In the genomic region with DNA sequence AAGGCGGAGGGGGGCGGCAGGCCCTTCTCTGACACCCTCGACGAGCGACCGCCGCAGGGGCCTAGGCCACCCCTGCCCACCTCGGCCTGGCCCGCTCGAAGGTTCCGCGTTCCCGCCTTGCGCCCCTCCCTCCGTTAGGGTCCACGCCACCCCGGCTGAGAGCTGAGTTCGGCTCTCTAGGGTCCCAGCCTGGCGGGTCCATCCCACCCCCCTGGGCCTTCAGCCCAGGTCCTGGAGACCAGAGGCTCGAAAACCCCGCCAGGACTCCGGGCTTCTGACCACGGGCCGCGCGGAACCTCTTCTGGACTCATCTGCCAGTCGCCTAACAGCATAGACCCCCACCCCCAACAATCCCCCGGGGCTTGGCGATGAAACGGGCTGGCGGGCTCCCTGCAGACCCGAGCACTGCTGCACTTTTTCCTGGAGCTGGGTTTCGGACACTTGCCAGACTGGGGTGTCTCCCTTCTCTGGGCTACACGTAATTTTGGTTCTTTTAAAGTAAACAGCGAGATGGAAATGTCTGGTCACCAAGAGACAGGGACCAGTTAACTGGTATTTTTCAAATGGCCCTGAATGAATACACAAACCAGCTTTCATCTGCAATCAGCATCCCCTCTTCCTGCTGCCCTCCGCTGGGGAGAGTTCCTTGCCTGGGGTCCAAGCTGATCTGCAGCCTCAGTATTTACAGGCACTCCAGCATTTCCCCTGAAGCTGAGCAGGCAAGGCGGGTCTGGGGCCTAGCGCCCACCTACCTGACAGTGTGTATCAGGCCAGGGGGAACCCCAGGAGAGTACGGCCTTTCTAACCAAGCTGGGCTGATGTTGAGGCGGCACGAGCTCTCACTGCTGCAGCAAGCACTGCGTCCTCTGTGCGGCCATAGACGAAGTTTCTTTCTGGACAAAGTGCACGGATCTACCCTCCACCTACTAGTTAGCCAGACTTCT, we compare ENCODE assay signal across 8 cellular contexts. TPM values are rescaled to one million over a fixed set of nuclear protein-coding genes. Genes with fewer than 3 reads are reported as not detected.
DNase-seq lines count a peak whose midpoint lies in the region; ATAC-seq and TF ChIP-seq lines count a peak whose summit lies in the region.

No MANE protein-coding gene starts in this region.

- H3K36me3 ChIP-seq in HEK293 (ENCODE audit: control insufficient read depth in 2 of 2, insufficient read depth in 1 of 2, low read length in 2 of 2) (peaks cover 20 to 55% of the 10 kb centered on the region in 2 experiments), iPS-15b (ENCODE audit: control insufficient read depth, insufficient read depth, low read length) (peaks cover 37% of the 10 kb centered on the region)

- no peaks in the 10 kb centered on the region for H3K27me3 ChIP-seq in iPS-15b (ENCODE audit: control insufficient read depth, insufficient read depth, low read length)

- DNase-seq in activated CD4-positive, alpha-beta memory T cell treated with anti-CD3 and anti-CD28 coated beads for 36 hours, result no peak
- no peak for DNase-seq in NCI-H82 treated with DMSO at 0.1 percent for 48 hours (lab: John Stamatoyannopoulos, UW; ENCODE audit: unreplicated experiment)
- DNase-seq in HPDE6-E6E7 (ENCODE audit: extremely low spot score), result no peak

- H3K9me3 Mint-ChIP-seq in activated CD4-positive, alpha-beta memory T cell treated with anti-CD3 and anti-CD28 coated beads for 36 hours, result no peaks in the 10 kb centered on the region
- no peaks in the 10 kb centered on the region for H3K9me3 Mint-ChIP-seq in stimulated activated memory B cell treated with anti-CD40 and anti-IgM and Interleukin-4, amounts not matched to agents 10 μg/mL and 1 μg/mL and 100 μg/mL, for 72 hours

- peak overlapping the region; percentile 57 for H3K27ac Mint-ChIP-seq in activated CD4-positive, alpha-beta memory T cell treated with anti-CD3 and anti-CD28 coated beads for 36 hours
- peak overlapping the region; percentile 87 for H3K27ac Mint-ChIP-seq in stimulated activated memory B cell treated with anti-CD40 and anti-IgM and Interleukin-4, amounts not matched to agents 10 μg/mL and 1 μg/mL and 100 μg/mL, for 72 hours

- H3K4me1 Mint-ChIP-seq in activated CD4-positive, alpha-beta memory T cell treated with anti-CD3 and anti-CD28 coated beads for 36 hours (ENCODE audit: low read depth), result peaks cover 24% of the 10 kb centered on the region
- peaks cover 41% of the 10 kb centered on the region for H3K4me1 Mint-ChIP-seq in stimulated activated memory B cell treated with anti-CD40 and anti-IgM and Interleukin-4, amounts not matched to agents 10 μg/mL and 1 μg/mL and 100 μg/mL, for 72 hours

- intact Hi-C loops in activated CD4-positive, alpha-beta memory T cell treated with anti-CD3 and anti-CD28 coated beads for 36 hours (cut with micrococcal nuclease), result loop anchor here (2.0 to 5.0 kb wide), 4 partner anchors 21 to 175 kb away; a partner anchor contains a TSS

- H3K9ac ChIP-seq in iPS-15b (ENCODE audit: low read depth, low read length), result peak overlapping the region; percentile 60

- H3K4me3 ChIP-seq in HEK293 (ENCODE audit: low read depth, low read length) (no peak overlapping the region; the same call in 1 of the 2 replicates), iPS-15b (ENCODE audit: low read depth, low read length) (peak overlapping the region; percentile 41)

- peak overlapping the region; percentile 98 for H3K27ac ChIP-seq in HEK293 (ENCODE audit: extremely low read depth, low read depth, low read length)

- H3K9me3 ChIP-seq in HEK293 (ENCODE audit: control insufficient read depth, insufficient read depth, low read depth, low read length) (no peaks in the 10 kb centered on the region), iPS-15b (ENCODE audit: control insufficient read depth, insufficient read depth, low read length) (no peaks in the 10 kb centered on the region)

- POLR2A ChIA-PET in HEK293 (lab: Yijun Ruan, JAX), result interaction anchor here (0.5 to 3.2 kb wide), 16 partner anchors 7 to 119 kb away, joined by 3 to 19 read pairs (median 4); a partner anchor contains a TSS
- POLR2A ChIA-PET in activated CD4-positive, alpha-beta memory T cell treated with anti-CD3 and anti-CD28 coated beads for 36 hours (lab: Charles Lee), result interaction anchor here (0.8 to 2.7 kb wide), 9 partner anchors 8 to 134 kb away, joined by 3 to 13 read pairs (median 7); a partner anchor contains a TSS

- H3K36me3 Mint-ChIP-seq in activated CD4-positive, alpha-beta memory T cell treated with anti-CD3 and anti-CD28 coated beads for 36 hours, result peaks cover 12% of the 10 kb centered on the region
- H3K36me3 Mint-ChIP-seq in stimulated activated memory B cell treated with anti-CD40 and anti-IgM and Interleukin-4, amounts not matched to agents 10 μg/mL and 1 μg/mL and 100 μg/mL, for 72 hours, result peaks cover 39% of the 10 kb centered on the region

- H3K4me3 Mint-ChIP-seq in activated CD4-positive, alpha-beta memory T cell treated with anti-CD3 and anti-CD28 coated beads for 36 hours, result peak overlapping the region; percentile 48
- H3K4me3 Mint-ChIP-seq in stimulated activated memory B cell treated with anti-CD40 and anti-IgM and Interleukin-4, amounts not matched to agents 10 μg/mL and 1 μg/mL and 100 μg/mL, for 72 hours, result peak overlapping the region; percentile 75

- H3K4me1 ChIP-seq in HEK293 (ENCODE audit: control insufficient read depth, insufficient read depth, low read length), result peaks cover 10% of the 10 kb centered on the region
- H3K4me1 ChIP-seq in iPS-15b (ENCODE audit: control insufficient read depth, insufficient read depth, low read length), result peaks cover 11% of the 10 kb centered on the region

- H3K27me3 Mint-ChIP-seq in activated CD4-positive, alpha-beta memory T cell treated with anti-CD3 and anti-CD28 coated beads for 36 hours, result no peaks in the 10 kb centered on the region
- no peaks in the 10 kb centered on the region for H3K27me3 Mint-ChIP-seq in stimulated activated memory B cell treated with anti-CD40 and anti-IgM and Interleukin-4, amounts not matched to agents 10 μg/mL and 1 μg/mL and 100 μg/mL, for 72 hours

- no peak for TF ChIP-seq CTCF in HEK293 (tag by site-specific recombination; IDR thresholded peaks at IDR 0.05)

- ATAC-seq in stimulated activated memory B cell treated with anti-CD40 and anti-IgM and Interleukin-4, amounts not matched to agents 10 μg/mL and 1 μg/mL and 100 μg/mL, for 72 hours, result no peak
- no peak for ATAC-seq in GM18498 (IDR thresholded peaks at IDR 0.05; ENCODE audit: unreplicated experiment)
- ATAC-seq in HG02623 (IDR thresholded peaks at IDR 0.05; ENCODE audit: unreplicated experiment), result no peak

- CTCF ChIA-PET in HEK293 (lab: Yijun Ruan, JAX), result interaction anchor here (0.7 to 4.3 kb wide), 11 partner anchors 8 to 108 kb away, joined by 3 to 28 read pairs (median 6); a partner anchor contains a TSS
- CTCF ChIA-PET in activated CD4-positive, alpha-beta memory T cell treated with anti-CD3 and anti-CD28 coated beads for 36 hours (lab: Charles Lee), result interaction anchor here (0.5 to 3.3 kb wide), 22 partner anchors 8 to 513 kb away, joined by 3 to 16 read pairs (median 6); a partner anchor contains a TSS

TF ChIP-seq in HEK293, 187 proteins besides CTCF, POLR2A, EP300 and RAD21 (continues in another document):
- TF ChIP-seq ZBTB20 (tag by site-specific recombination; IDR thresholded peaks at IDR 0.05) (no peak), ZNF366 (tag by site-specific recombination; conservative IDR thresholded peaks at IDR 0.05) (0 out of 2 replicates have a peak, but pooled peaks have one; percentile 22), ZNF776 (tag by site-specific recombination; IDR thresholded peaks at IDR 0.05; ENCODE audit: borderline replicate concordance) (no peak), ZNF16 (tag by site-specific recombination; IDR thresholded peaks at IDR 0.05; ENCODE audit: low read depth) (no peak), GLIS1 (tag by site-specific recombination; IDR thresholded peaks at IDR 0.05) (peak; percentile 51; the same call in 1 of the 2 replicates), ZNF350 (tag by site-specific recombination; IDR thresholded peaks at IDR 0.05) (no peak), ZNF792 (tag by site-specific recombination; IDR thresholded peaks at IDR 0.05) (no peak), SP3 (tag by site-specific recombination; IDR thresholded peaks at IDR 0.05) (peak; percentile 73), ZBTB17 (tag by site-specific recombination; IDR thresholded peaks at IDR 0.05) (peak; percentile 54; the same call in 1 of the 2 replicates), ZNF10 (tag by site-specific recombination; IDR thresholded peaks at IDR 0.05) (no peak), EGR2 (tag by site-specific recombination; IDR thresholded peaks at IDR 0.05; ENCODE audit: low read depth) (0 out of 2 replicates have a peak, but pooled peaks have one; percentile 33), ZNF394 (tag by site-specific recombination; IDR thresholded peaks at IDR 0.05; ENCODE audit: borderline replicate concordance) (0 out of 2 replicates have a peak, but pooled peaks have one; percentile 2)
- TF ChIP-seq, protein P1, sequence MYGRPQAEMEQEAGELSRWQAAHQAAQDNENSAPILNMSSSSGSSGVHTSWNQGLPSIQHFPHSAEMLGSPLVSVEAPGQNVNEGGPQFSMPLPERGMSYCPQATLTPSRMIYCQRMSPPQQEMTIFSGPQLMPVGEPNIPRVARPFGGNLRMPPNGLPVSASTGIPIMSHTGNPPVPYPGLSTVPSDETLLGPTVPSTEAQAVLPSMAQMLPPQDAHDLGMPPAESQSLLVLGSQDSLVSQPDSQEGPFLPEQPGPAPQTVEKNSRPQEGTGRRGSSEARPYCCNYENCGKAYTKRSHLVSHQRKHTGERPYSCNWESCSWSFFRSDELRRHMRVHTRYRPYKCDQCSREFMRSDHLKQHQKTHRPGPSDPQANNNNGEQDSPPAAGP (tag by site-specific recombination; IDR thresholded peaks at IDR 0.05), result 0 out of 2 replicates have a peak, but pooled peaks have one; percentile 6
- TF ChIP-seq, protein P2, sequence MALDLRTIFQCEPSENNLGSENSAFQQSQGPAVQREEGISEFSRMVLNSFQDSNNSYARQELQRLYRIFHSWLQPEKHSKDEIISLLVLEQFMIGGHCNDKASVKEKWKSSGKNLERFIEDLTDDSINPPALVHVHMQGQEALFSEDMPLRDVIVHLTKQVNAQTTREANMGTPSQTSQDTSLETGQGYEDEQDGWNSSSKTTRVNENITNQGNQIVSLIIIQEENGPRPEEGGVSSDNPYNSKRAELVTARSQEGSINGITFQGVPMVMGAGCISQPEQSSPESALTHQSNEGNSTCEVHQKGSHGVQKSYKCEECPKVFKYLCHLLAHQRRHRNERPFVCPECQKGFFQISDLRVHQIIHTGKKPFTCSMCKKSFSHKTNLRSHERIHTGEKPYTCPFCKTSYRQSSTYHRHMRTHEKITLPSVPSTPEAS (tag by site-specific recombination; IDR thresholded peaks at IDR 0.05), result no peak

RNA-seq across cellular contexts. Expression of a gene that starts 0.6 kb away (rescaled TPM):
- total RNA-seq in activated CD4-positive, alpha-beta memory T cell treated with anti-CD3 and anti-CD28 coated beads for 36 hours, result 10 to 100 TPM; 27.5 to 28.2 TPM

RNA-seq across cellular contexts. Expression of a gene that starts 7.3 kb away (rescaled TPM):
- total RNA-seq in activated CD4-positive, alpha-beta memory T cell treated with anti-CD3 and anti-CD28 coated beads for 36 hours, result 100 to 1,000 TPM; 108 TPM

RNA-seq across cellular contexts. Expression of a gene that starts 19.0 kb away (rescaled TPM):
- total RNA-seq in activated CD4-positive, alpha-beta memory T cell treated with anti-CD3 and anti-CD28 coated beads for 36 hours, result 10 to 100 TPM; 18.5 to 19.5 TPM

RNA-seq across cellular contexts. Expression of a gene that starts 42.2 kb away (rescaled TPM):
- 10 to 100 TPM; 79.1 to 80.6 TPM for total RNA-seq in activated CD4-positive, alpha-beta memory T cell treated with anti-CD3 and anti-CD28 coated beads for 36 hours

RNA-seq across cellular contexts. Expression of a gene that starts 43.5 kb away (rescaled TPM):
- total RNA-seq in activated CD4-positive, alpha-beta memory T cell treated with anti-CD3 and anti-CD28 coated beads for 36 hours, result 10 to 100 TPM; 17.2 to 18.1 TPM
